1 cellular context compared by ENCODE assay signal in the genomic region with DNA sequence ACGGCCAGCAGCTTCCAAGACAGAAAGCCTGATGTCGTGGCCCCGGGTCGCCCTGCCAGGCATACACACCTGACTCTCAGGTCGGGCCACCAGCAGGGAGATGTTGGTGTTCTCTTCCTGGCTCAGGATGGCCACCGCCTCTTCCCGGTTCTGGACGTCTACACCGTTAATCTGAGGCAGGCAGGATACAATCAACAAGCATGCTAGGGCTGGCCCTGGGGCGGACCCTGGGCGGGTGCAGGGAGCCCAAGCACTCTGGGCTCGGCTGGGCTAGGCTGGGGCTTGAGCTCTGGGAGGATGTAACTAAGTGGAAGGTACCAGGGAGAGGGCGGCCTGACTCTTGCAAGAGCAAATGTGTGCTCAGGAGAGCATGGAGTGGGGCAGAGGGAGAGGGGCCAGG.
TF ChIP-seq lines count a peak whose summit lies in the region.

No MANE protein-coding gene starts in this region.

TF ChIP-seq in HEK293, 187 proteins besides CTCF, POLR2A, EP300 and RAD21:
- TF ChIP-seq, protein P1, sequence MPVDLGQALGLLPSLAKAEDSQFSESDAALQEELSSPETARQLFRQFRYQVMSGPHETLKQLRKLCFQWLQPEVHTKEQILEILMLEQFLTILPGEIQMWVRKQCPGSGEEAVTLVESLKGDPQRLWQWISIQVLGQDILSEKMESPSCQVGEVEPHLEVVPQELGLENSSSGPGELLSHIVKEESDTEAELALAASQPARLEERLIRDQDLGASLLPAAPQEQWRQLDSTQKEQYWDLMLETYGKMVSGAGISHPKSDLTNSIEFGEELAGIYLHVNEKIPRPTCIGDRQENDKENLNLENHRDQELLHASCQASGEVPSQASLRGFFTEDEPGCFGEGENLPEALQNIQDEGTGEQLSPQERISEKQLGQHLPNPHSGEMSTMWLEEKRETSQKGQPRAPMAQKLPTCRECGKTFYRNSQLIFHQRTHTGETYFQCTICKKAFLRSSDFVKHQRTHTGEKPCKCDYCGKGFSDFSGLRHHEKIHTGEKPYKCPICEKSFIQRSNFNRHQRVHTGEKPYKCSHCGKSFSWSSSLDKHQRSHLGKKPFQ (tag by site-specific recombination; IDR thresholded peaks at IDR 0.05): no peak
- no peak for TF ChIP-seq ZNF350 (tag by site-specific recombination; IDR thresholded peaks at IDR 0.05)
- TF ChIP-seq ZSCAN18 (tag by site-specific recombination; IDR thresholded peaks at IDR 0.05): no peak
- no peak for TF ChIP-seq IKZF3 (tag by site-specific recombination; IDR thresholded peaks at IDR 0.05)
- 0 out of 2 replicates have a peak, but pooled peaks have one; percentile 15 for TF ChIP-seq KLF1 (tag by site-specific recombination; IDR thresholded peaks at IDR 0.05)
- no peak for TF ChIP-seq ZBTB1 (tag by site-specific recombination; IDR thresholded peaks at IDR 0.05)
- TF ChIP-seq SP2 (tag by site-specific recombination; IDR thresholded peaks at IDR 0.05): 0 out of 2 replicates have a peak, but pooled peaks have one; percentile 8
- TF ChIP-seq, protein P2, sequence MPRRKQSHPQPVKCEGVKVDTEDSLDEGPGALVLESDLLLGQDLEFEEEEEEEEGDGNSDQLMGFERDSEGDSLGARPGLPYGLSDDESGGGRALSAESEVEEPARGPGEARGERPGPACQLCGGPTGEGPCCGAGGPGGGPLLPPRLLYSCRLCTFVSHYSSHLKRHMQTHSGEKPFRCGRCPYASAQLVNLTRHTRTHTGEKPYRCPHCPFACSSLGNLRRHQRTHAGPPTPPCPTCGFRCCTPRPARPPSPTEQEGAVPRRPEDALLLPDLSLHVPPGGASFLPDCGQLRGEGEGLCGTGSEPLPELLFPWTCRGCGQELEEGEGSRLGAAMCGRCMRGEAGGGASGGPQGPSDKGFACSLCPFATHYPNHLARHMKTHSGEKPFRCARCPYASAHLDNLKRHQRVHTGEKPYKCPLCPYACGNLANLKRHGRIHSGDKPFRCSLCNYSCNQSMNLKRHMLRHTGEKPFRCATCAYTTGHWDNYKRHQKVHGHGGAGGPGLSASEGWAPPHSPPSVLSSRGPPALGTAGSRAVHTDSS (tag by site-specific recombination; IDR thresholded peaks at IDR 0.05): no peak
- TF ChIP-seq ZNF561 (tag by site-specific recombination; IDR thresholded peaks at IDR 0.05; ENCODE audit: borderline replicate concordance): no peak
- TF ChIP-seq ZNF701 (tag by site-specific recombination; IDR thresholded peaks at IDR 0.05): no peak
- TF ChIP-seq ZNF596 (tag by site-specific recombination; IDR thresholded peaks at IDR 0.05): no peak
- no peak for TF ChIP-seq ZNF585B (tag by site-specific recombination; IDR thresholded peaks at IDR 0.05)
- TF ChIP-seq ZNF76 (tag by site-specific recombination; IDR thresholded peaks at IDR 0.05; ENCODE audit: borderline replicate concordance, low read depth): no peak
- no peak for TF ChIP-seq ZNF19 (tag by site-specific recombination; IDR thresholded peaks at IDR 0.05; ENCODE audit: low read depth)
- no peak for TF ChIP-seq ZNF558 (tag by site-specific recombination; IDR thresholded peaks at IDR 0.05)
- TF ChIP-seq, protein P3, sequence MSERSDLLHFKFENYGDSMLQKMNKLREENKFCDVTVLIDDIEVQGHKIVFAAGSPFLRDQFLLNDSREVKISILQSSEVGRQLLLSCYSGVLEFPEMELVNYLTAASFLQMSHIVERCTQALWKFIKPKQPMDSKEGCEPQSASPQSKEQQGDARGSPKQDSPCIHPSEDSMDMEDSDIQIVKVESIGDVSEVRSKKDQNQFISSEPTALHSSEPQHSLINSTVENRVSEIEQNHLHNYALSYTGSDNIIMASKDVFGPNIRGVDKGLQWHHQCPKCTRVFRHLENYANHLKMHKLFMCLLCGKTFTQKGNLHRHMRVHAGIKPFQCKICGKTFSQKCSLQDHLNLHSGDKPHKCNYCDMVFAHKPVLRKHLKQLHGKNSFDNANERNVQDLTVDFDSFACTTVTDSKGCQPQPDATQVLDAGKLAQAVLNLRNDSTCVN (tag by site-specific recombination; optimal IDR thresholded peaks at IDR 0.05): no peak
- TF ChIP-seq ZBTB17 (tag by site-specific recombination; IDR thresholded peaks at IDR 0.05): peak; percentile 72
- no peak for TF ChIP-seq ZNF704 (tag by site-specific recombination; IDR thresholded peaks at IDR 0.05)
- no peak for TF ChIP-seq ZNF148 (tag by site-specific recombination; IDR thresholded peaks at IDR 0.05; ENCODE audit: borderline replicate concordance)
- no peak for TF ChIP-seq ZFP37 (tag by site-specific recombination; IDR thresholded peaks at IDR 0.05)
- TF ChIP-seq HIC1 (tag by site-specific recombination; IDR thresholded peaks at IDR 0.05): no peak
- no peak for TF ChIP-seq ZNF48 (tag by site-specific recombination; IDR thresholded peaks at IDR 0.05)
- no peak for TF ChIP-seq ZNF184 (tag by site-specific recombination; IDR thresholded peaks at IDR 0.05)
